Comparison of ENCODE assay signal across 29 cellular contexts in the genomic region with DNA sequence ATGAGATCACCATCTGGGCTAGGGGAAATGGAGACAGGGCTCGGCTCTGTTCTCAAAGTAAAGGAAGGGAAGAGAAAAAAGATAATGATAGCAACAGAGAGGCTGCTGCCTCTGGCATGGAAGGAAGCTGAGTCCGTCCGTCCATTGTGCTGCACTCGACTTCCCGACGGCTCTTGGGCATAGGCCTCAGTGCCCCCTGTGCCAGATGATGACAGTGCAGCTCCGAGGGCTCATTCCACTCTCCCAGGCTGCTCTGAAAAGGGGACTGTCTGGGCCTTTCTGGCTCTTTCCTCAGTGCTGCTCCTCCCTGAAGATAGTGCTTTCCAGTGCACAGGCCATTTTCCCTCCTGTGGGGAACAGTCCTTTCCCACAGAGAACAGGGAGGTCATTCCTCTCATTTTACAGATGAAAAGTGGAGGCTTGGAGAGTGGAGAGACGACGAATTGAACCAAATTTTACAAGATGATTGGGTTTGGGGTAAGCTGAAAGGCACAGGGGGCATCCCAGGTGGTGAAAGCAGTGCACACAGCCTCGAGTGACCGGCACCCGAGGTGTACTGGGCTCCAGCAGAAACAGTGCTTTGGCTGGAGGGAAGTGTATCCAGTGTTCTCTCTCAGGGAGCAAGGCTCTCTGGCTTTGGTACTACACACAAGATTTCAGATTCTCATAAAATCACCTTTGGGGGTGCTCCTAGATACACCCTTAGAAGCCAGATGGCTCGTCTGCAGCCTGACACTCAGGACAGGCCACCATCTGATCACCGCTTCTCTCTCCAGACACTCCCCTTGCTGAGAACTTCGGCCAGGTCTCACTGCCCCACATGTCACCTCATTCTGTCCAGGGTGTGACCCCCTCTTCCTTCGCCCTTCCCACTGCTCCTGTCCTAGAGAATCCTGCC.
"Had no signal": no experiment of that assay in that cellular context is flagged by ENCODE, and none has a peak within 500 bp of the region (broad histone marks: within the 10 kb centered on the region; RNA-seq: fewer than 3 reads in every experiment).

No MANE protein-coding gene starts in this region.

- H3K4me2 ChIP-seq: hepatocyte had no signal

- DNase-seq: activated CD4-positive, alpha-beta T cell treated with anti-CD3 and anti-CD28 coated beads for 1 hour; activated CD4-positive, alpha-beta T cell treated with anti-CD3 and anti-CD28 coated beads, Interleukin-2, amount 50 U/mL, for 1 hour; activated CD8-positive, alpha-beta memory T cell treated with anti-CD3 and anti-CD28 coated beads, Interleukin-2, amount 50 U/mL, for 4 hours; activated naive CD4-positive, alpha-beta T cell; activated T-cell treated with anti-CD3 and anti-CD28 coated beads, Interleukin-2, amount 50 U/mL, for 24 hours; adrenal gland; effector memory CD8-positive, alpha-beta T cell; immature natural killer cell; kidney glomerular epithelial cell; left ventricle myocardium inferior; natural killer cell; occipital lobe; spleen; stimulated activated CD4-positive, alpha-beta T cell treated with anti-CD3 and anti-CD28 coated beads, Interleukin-4, amount 100 ng/mL, for 1 hour; stimulated activated naive CD4-positive, alpha-beta T cell; upper lobe of right lung had no signal

- H3K36me3 Mint-ChIP-seq: activated naive CD8-positive, alpha-beta T cell; immature natural killer cell; natural killer cell had no signal

- H3K27ac Mint-ChIP-seq: activated naive CD8-positive, alpha-beta T cell; activated T-cell treated with anti-CD3 and anti-CD28 coated beads, Interleukin-2, amount 50 U/mL, for 24 hours; activated T-helper 17 cell treated with anti-CD3 and anti-CD28 coated beads, Interleukin-2, amount 50 U/mL, for 72 hours; immature natural killer cell; natural killer cell; T-helper 2 cell treated with Interferon-gamma antibody and Interleukin-4, amounts not matched to agents 5 μg/mL and 100 μg/mL, for 36 hours had no signal

- H3K4me1 ChIP-seq: adrenal gland, ascending aorta, breast epithelium, prostate gland, right atrium auricular region, spleen, upper lobe of right lung had no signal

- H3K9me3 ChIP-seq: adrenal gland, ascending aorta, breast epithelium, left ventricle myocardium inferior, prostate gland, right atrium auricular region, spleen, thoracic aorta, upper lobe of right lung had no signal

- ATAC-seq: activated T-helper 17 cell treated with anti-CD3 and anti-CD28 coated beads, Interleukin-2, amount 50 U/mL, for 72 hours; effector memory CD8-positive, alpha-beta T cell; natural killer cell; upper lobe of right lung had no signal

- H3K79me2 ChIP-seq: hepatocyte had no signal

- H3K27me3 ChIP-seq: adrenal gland, ascending aorta, breast epithelium, hepatocyte, right atrium auricular region, spleen, upper lobe of right lung had no signal

- H2AFZ ChIP-seq: hepatocyte had no signal

- H3K9me3 Mint-ChIP-seq: activated T-cell treated with anti-CD3 and anti-CD28 coated beads, Interleukin-2, amount 50 U/mL, for 24 hours; immature natural killer cell; natural killer cell; T-helper 2 cell treated with Interferon-gamma antibody and Interleukin-4, amounts not matched to agents 5 μg/mL and 100 μg/mL, for 36 hours had no signal

- H3K27ac ChIP-seq: adrenal gland, ascending aorta, breast epithelium, hepatocyte, left ventricle myocardium inferior, prostate gland, right atrium auricular region, SK-N-MC, spleen, thoracic aorta, upper lobe of right lung, VCaP had no signal

- H3K4me3 ChIP-seq: adrenal gland, ascending aorta, breast epithelium, hepatocyte, left ventricle myocardium inferior, prostate gland, right atrium auricular region, SK-N-MC, spleen, thoracic aorta, upper lobe of right lung had no signal

- H3K4me3 Mint-ChIP-seq: activated naive CD8-positive, alpha-beta T cell; activated T-cell treated with anti-CD3 and anti-CD28 coated beads, Interleukin-2, amount 50 U/mL, for 24 hours; activated T-helper 17 cell treated with anti-CD3 and anti-CD28 coated beads, Interleukin-2, amount 50 U/mL, for 72 hours; central memory CD8-positive, alpha-beta T cell; effector memory CD8-positive, alpha-beta T cell; immature natural killer cell; natural killer cell; T-helper 2 cell treated with Interferon-gamma antibody and Interleukin-4, amounts not matched to agents 5 μg/mL and 100 μg/mL, for 36 hours had no signal

- H3K27me3 Mint-ChIP-seq: activated T-cell treated with anti-CD3 and anti-CD28 coated beads, Interleukin-2, amount 50 U/mL, for 24 hours; central memory CD8-positive, alpha-beta T cell; effector memory CD8-positive, alpha-beta T cell had no signal

- FAIRE-seq: colon had no signal

- H3K36me3 ChIP-seq: adrenal gland, ascending aorta, breast epithelium, left ventricle myocardium inferior, prostate gland, right atrium auricular region, spleen, thoracic aorta, upper lobe of right lung had no signal

- H3K4me1 Mint-ChIP-seq: activated T-helper 17 cell treated with anti-CD3 and anti-CD28 coated beads, Interleukin-2, amount 50 U/mL, for 72 hours; central memory CD8-positive, alpha-beta T cell; immature natural killer cell; natural killer cell had no signal
